8 cellular contexts compared by ENCODE assay signal in the genomic region with DNA sequence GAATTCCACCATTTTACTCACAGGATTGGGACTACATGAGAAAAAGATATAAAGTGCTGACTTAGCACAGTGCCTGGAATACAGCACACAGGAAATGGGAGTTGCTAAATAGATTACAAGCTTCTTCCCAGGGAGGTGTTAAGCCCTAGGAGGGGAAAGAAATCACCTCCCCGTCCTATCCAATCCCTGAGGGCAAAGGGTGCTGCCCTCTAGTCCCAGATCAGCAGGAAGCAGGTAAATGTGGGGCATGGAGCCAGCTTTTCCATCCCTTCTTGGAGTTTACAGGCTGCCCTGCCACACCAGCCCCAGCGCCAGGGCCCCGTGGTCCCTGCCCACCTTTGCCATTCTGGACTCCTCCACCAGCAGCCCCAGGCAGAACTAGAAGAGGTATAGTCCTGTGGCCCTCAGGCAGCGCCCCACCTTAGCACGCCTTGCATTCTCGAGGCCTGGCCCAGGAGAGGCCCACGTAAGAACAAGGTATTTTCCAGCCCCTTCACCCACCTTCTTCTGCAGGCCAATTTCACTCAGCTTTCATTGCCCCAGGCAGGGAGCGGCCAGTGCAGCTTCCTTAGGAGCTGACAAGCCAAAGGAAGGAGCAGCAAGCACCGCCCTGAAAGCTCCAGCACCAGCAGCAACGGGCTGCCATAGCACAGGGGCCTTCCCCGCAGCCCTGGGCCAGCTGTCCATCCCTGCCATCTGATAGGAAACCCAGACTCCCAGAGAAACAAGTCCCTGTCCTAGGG. TPM values are rescaled to one million over a fixed set of nuclear protein-coding genes. Genes with fewer than 3 reads are reported as not detected.
DNase-seq lines count a peak whose midpoint lies in the region; TF ChIP-seq lines count a peak whose summit lies in the region.

No MANE protein-coding gene starts in this region.

- no peaks in the 10 kb centered on the region for H3K36me3 ChIP-seq in BE2C

- peak overlapping the region; percentile 31; the same call in 1 of the 2 replicates for H3K4me3 ChIP-seq in BE2C (ENCODE audit: low read depth, low read length)

- H3K36me3 Mint-ChIP-seq in dendritic cell treated with granulocyte-macrophage colony-stimulating factor and Interleukin-4, amounts not matched to agents 40 ng/mL and 50 ng/mL, for 4 days (ENCODE audit: low read depth) = peaks cover 22% of the 10 kb centered on the region

- H3K27me3 Mint-ChIP-seq in dendritic cell treated with granulocyte-macrophage colony-stimulating factor and Interleukin-4, amounts not matched to agents 40 ng/mL and 50 ng/mL, for 4 days = no peaks in the 10 kb centered on the region

- peak overlapping the region; percentile 32 for H3K4me3 Mint-ChIP-seq in dendritic cell treated with granulocyte-macrophage colony-stimulating factor and Interleukin-4, amounts not matched to agents 40 ng/mL and 50 ng/mL, for 4 days

- peak overlapping the region; percentile 84 for H3K27ac Mint-ChIP-seq in dendritic cell treated with granulocyte-macrophage colony-stimulating factor and Interleukin-4, amounts not matched to agents 40 ng/mL and 50 ng/mL, for 4 days

- peaks cover 47% of the 10 kb centered on the region for H3K4me1 ChIP-seq in BE2C

- intact Hi-C loops in dendritic cell treated with granulocyte-macrophage colony-stimulating factor and Interleukin-4, amounts not matched to agents 40 ng/mL and 50 ng/mL, for 4 days (cut with micrococcal nuclease) = no loop called here

- H3K27me3 ChIP-seq in BE2C = no peaks in the 10 kb centered on the region

- peaks cover 100% of the 10 kb centered on the region for H3K4me1 Mint-ChIP-seq in dendritic cell treated with granulocyte-macrophage colony-stimulating factor and Interleukin-4, amounts not matched to agents 40 ng/mL and 50 ng/mL, for 4 days (ENCODE audit: low read depth)

- no peak for TF ChIP-seq CTCF in BE2C (IDR thresholded peaks at IDR 0.05; ENCODE audit: low read depth, low read length)

- no peaks in the 10 kb centered on the region for H3K9me3 ChIP-seq in BE2C

- peak; percentile 72 for DNase-seq in BE2C
- peak; percentile 84 for DNase-seq in NCI-H226
- DNase-seq in myocyte (ENCODE audit: low read depth) = peak; percentile 79
- no peak for DNase-seq in SKM-1 (lab: John Stamatoyannopoulos, UW; ENCODE audit: unreplicated experiment)
- DNase-seq in COLO829 (ENCODE audit: low spot score) = no peak
- DNase-seq in activated CD4-positive, alpha-beta T cell treated with anti-CD3 and anti-CD28 coated beads for 48 hours = no peak
- DNase-seq in NCI-H1105 (lab: John Stamatoyannopoulos, UW) = no peak

- H3K9me3 Mint-ChIP-seq in dendritic cell treated with granulocyte-macrophage colony-stimulating factor and Interleukin-4, amounts not matched to agents 40 ng/mL and 50 ng/mL, for 4 days = no peaks in the 10 kb centered on the region

RNA-seq across cellular contexts. Expression of a gene that starts 28.8 kb away (rescaled TPM):
- polyA plus RNA-seq in BE2C (2012; ENCODE audit: insufficient read depth, insufficient read length, low read depth) = 4,768 TPM
- total RNA-seq in myocyte = 2,822 and 3,245 TPM in 2 replicates
- polyA plus RNA-seq in myocyte (2012) = 2,280 TPM

RNA-seq across cellular contexts. Expression of a gene that starts 35.2 kb away (rescaled TPM):
- polyA plus RNA-seq in BE2C (2012; ENCODE audit: insufficient read depth, insufficient read length, low read depth) = 108 TPM
- total RNA-seq in myocyte = 59.2 and 61.9 TPM in 2 replicates
- 54.0 TPM for polyA plus RNA-seq in myocyte (2012)

RNA-seq across cellular contexts. Expression of a gene that starts 35.8 kb away (rescaled TPM):
- polyA plus RNA-seq in BE2C (2012; ENCODE audit: insufficient read depth, insufficient read length, low read depth) = 12.6 TPM
- 98.8 and 128 TPM in 2 replicates for total RNA-seq in myocyte
- 226 TPM for polyA plus RNA-seq in myocyte (2012)

Comparison
In these comparisons a context has a peak if more than half of its experiments do, and no peak if none do; other contexts are left out.
1. DNase-seq: peak in BE2C (single experiment), NCI-H226 (single experiment) and myocyte (single experiment); none in SKM-1 (single experiment), COLO829 (single experiment), activated CD4-positive, alpha-beta T cell treated with anti-CD3 and anti-CD28 coated beads for 48 hours (single experiment) and NCI-H1105 (single experiment).